ENCODE assay signal across 15 cellular contexts in the genomic region with DNA sequence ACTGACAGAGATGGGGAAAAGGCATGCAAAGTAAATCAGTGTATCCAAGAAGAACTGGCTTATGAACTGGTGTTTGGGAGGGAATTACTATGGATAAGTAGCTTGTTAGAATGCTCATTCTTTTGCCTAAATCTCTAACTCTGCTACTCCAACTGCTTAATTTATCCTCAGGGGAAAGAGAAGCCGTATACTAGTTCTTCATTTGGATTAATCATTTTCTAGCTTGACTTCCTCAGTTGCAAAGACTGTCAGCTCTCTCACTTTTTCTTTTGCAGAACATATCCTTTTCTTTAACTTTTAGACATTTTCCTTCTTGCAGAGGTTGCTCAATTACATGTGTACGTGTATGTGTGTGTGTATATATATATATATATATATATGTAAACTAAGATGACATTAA. TPM values are rescaled to one million over a fixed set of nuclear protein-coding genes. Genes with fewer than 3 reads are reported as not detected.
A peak's percentile ranks its signal among the peaks of the same experiment; 100 is the strongest.
DNase-seq lines count a peak whose midpoint lies in the region; ATAC-seq and TF ChIP-seq lines count a peak whose summit lies in the region.
"Had no signal": no experiment of that assay in that cellular context is flagged by ENCODE, and none has a peak within 500 bp of the region (broad histone marks: within the 10 kb centered on the region; RNA-seq: fewer than 3 reads in every experiment).

No MANE protein-coding gene starts in this region.

- H3K36me3 ChIP-seq in BLaER1 = no peaks in the 10 kb centered on the region
- H3K36me3 ChIP-seq: heart left ventricle, SJSA1 had no signal

- H3K27me3 ChIP-seq in BLaER1 = no peaks in the 10 kb centered on the region
- H3K27me3 ChIP-seq: heart left ventricle had no signal

- no peaks in the 10 kb centered on the region for H3K27me3 Mint-ChIP-seq in Calu3 (ENCODE audit: unreplicated experiment)

- peaks cover 50% of the 10 kb centered on the region for H3K4me1 Mint-ChIP-seq in Calu3 (ENCODE audit: low read depth, unreplicated experiment)

- TF ChIP-seq CTCF in Calu3 (IDR thresholded peaks at IDR 0.05; ENCODE audit: unreplicated experiment) = no peak
- no peak for TF ChIP-seq CTCF in epithelial cell of proximal tubule (conservative IDR thresholded peaks at IDR 0.05; ENCODE audit: low read depth, low read length)
- no peak for TF ChIP-seq CTCF in coronary artery (IDR thresholded peaks at IDR 0.05)

- peak overlapping the region; percentile 27 for H3K27ac Mint-ChIP-seq in Calu3 (ENCODE audit: unreplicated experiment)

- H3K9me3 Mint-ChIP-seq in Calu3 (ENCODE audit: low read depth, unreplicated experiment) = no peaks in the 10 kb centered on the region

- no peaks in the 10 kb centered on the region for H4K20me1 ChIP-seq in BLaER1

- no peaks in the 10 kb centered on the region for H3K36me3 Mint-ChIP-seq in Calu3 (ENCODE audit: insufficient read depth, unreplicated experiment)

- H3K4me1 ChIP-seq in BLaER1 = peaks cover 38% of the 10 kb centered on the region
- H3K4me1 ChIP-seq: SJSA1 had no signal

- peaks cover 5% of the 10 kb centered on the region; the same call in 1 of the 2 replicates for H3K9me3 ChIP-seq in BLaER1
- H3K9me3 ChIP-seq: SJSA1 had no signal

- CTCF ChIA-PET in Calu3 (lab: Charles Lee) = interaction anchor here (1.0 to 2.3 kb wide), 2 partner anchors 11 to 112 kb away, joined by 3 to 5 read pairs; no protein-coding TSS in a partner anchor

- peak overlapping the region; percentile 39; the same call in 1 of the 2 replicates for H3K4me2 ChIP-seq in BLaER1

- no peak overlapping the region for H3K27ac ChIP-seq in BLaER1
- no peak overlapping the region for H3K27ac ChIP-seq in coronary artery
- H3K27ac ChIP-seq: SJSA1, VCaP had no signal

- intact Hi-C loops in Calu3 (cut with micrococcal nuclease; ENCODE audit: unreplicated experiment) = no loop called here

- H3K4me3 Mint-ChIP-seq in Calu3 (ENCODE audit: low read depth, unreplicated experiment) = peak overlapping the region; percentile 39

- H3K4me3 ChIP-seq in BLaER1 = no peak overlapping the region
- H3K4me3 ChIP-seq in epithelial cell of proximal tubule (ENCODE audit: low read depth, low read length) = peak overlapping the region; percentile 16
- no peak overlapping the region for H3K4me3 ChIP-seq in coronary artery
- H3K4me3 ChIP-seq: SJSA1 had no signal

- no peak overlapping the region for H3K9ac ChIP-seq in BLaER1

- no TSS peak for BruUV-seq in Calu3 (replicated peaks; lab: Mats Ljungman, UMichigan)

- DNase-seq in Calu3 (no peak), NCI-H69 (lab: John Stamatoyannopoulos, UW) (peak; percentile 22), epithelial cell of proximal tubule (ENCODE audit: low read depth) (no peak), coronary artery (ENCODE audit: low spot score) (no peak), NCI-H82 treated with DMSO at 0.1 percent for 48 hours (lab: John Stamatoyannopoulos, UW; ENCODE audit: unreplicated experiment) (no peak)
- DNase-seq: HCEC 1CT, heart left ventricle, left colon, MV-4-11 had no signal

- no peak for ATAC-seq in HG02763 (IDR thresholded peaks at IDR 0.05; ENCODE audit: unreplicated experiment)
- ATAC-seq in HG03280 (IDR thresholded peaks at IDR 0.05; ENCODE audit: unreplicated experiment) = no peak
- ATAC-seq: left colon had no signal

RNA-seq across cellular contexts. Expression of a gene that starts 21.9 kb away (rescaled TPM):
- 6.8 and 7.6 TPM in 2 replicates for total RNA-seq in Calu3 (2022)
- 0.94 and 2.0 TPM in 2 replicates for total RNA-seq in epithelial cell of proximal tubule
- total RNA-seq: bronchial epithelial cell, SJSA1 had no signal
